1 cellular context compared by ENCODE assay signal in the genomic region with DNA sequence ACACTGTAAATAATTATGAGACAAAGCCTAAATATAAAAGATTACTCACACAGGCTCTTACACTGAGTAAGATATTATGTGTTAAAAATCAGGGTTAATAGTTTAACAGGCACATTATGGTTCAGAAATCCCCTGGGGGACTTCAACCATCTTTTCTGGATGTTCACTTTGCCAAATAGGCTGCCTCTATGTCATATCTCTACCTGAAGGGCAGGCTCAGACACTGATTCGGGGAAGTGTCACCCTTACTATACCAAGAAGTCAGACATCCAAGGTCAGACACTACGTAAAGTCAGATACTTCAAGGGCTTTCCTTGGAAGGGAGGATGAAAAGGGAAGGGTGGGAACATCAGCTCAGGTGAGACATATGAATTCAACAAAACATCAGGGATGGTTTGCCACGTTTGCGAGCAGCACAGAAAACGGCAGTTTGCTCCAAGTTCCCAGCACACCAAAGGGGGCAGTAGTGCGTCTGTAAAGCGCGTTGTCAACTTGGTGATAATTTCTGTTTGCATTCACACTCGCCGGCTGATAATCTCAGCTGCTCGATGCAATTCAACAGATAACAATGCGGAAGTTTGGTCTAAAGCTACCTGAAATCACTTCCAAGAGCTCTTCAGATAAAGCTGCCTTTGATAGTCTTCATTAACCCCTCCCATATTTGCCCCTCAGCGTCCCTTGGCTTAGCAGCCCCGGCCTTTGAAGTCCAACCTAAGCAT.
TF ChIP-seq lines count a peak whose summit lies in the region.

No MANE protein-coding gene starts in this region.

TF ChIP-seq in HepG2, 621 proteins besides CTCF, POLR2A, EP300 and RAD21 (continued from another document):
- TF ChIP-seq, protein P1, sequence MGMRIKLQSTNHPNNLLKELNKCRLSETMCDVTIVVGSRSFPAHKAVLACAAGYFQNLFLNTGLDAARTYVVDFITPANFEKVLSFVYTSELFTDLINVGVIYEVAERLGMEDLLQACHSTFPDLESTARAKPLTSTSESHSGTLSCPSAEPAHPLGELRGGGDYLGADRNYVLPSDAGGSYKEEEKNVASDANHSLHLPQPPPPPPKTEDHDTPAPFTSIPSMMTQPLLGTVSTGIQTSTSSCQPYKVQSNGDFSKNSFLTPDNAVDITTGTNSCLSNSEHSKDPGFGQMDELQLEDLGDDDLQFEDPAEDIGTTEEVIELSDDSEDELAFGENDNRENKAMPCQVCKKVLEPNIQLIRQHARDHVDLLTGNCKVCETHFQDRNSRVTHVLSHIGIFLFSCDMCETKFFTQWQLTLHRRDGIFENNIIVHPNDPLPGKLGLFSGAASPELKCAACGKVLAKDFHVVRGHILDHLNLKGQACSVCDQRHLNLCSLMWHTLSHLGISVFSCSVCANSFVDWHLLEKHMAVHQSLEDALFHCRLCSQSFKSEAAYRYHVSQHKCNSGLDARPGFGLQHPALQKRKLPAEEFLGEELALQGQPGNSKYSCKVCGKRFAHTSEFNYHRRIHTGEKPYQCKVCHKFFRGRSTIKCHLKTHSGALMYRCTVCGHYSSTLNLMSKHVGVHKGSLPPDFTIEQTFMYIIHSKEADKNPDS (CRISPR knock-in tag; IDR thresholded peaks at IDR 0.05) = no peak
- TF ChIP-seq CEBPB (IDR thresholded peaks at IDR 0.05; ENCODE audit: borderline replicate concordance, low read depth, low read length) = no peak
- TF ChIP-seq LCORL (IDR thresholded peaks at IDR 0.05) = no peak
- TF ChIP-seq LCORL (CRISPR knock-in tag; IDR thresholded peaks at IDR 0.05) = no peak
- TF ChIP-seq XBP1 (CRISPR knock-in tag; IDR thresholded peaks at IDR 0.05) = no peak
- no peak for TF ChIP-seq ZNF775 (CRISPR knock-in tag; IDR thresholded peaks at IDR 0.05; ENCODE audit: borderline replicate concordance)
- TF ChIP-seq KAT2B (IDR thresholded peaks at IDR 0.05; ENCODE audit: borderline replicate concordance, low read depth, low read length) = no peak
- TF ChIP-seq, protein P2, sequence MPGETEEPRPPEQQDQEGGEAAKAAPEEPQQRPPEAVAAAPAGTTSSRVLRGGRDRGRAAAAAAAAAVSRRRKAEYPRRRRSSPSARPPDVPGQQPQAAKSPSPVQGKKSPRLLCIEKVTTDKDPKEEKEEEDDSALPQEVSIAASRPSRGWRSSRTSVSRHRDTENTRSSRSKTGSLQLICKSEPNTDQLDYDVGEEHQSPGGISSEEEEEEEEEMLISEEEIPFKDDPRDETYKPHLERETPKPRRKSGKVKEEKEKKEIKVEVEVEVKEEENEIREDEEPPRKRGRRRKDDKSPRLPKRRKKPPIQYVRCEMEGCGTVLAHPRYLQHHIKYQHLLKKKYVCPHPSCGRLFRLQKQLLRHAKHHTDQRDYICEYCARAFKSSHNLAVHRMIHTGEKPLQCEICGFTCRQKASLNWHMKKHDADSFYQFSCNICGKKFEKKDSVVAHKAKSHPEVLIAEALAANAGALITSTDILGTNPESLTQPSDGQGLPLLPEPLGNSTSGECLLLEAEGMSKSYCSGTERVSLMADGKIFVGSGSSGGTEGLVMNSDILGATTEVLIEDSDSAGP (CRISPR knock-in tag; IDR thresholded peaks at IDR 0.05; ENCODE audit: borderline replicate concordance) = no peak; the same call in 1 of the 2 replicates
- TF ChIP-seq KDM2A (CRISPR knock-in tag; IDR thresholded peaks at IDR 0.05; ENCODE audit: borderline replicate concordance, low read depth) = peak; percentile 52; the same call in 1 of the 2 replicates
- no peak for TF ChIP-seq ZFP90 (CRISPR knock-in tag; IDR thresholded peaks at IDR 0.05; ENCODE audit: borderline replicate concordance)
- TF ChIP-seq HNRNPLL (IDR thresholded peaks at IDR 0.05; ENCODE audit: low read depth, low read length, poor library complexity, severe bottlenecking) = no peak
- TF ChIP-seq, protein P3, sequence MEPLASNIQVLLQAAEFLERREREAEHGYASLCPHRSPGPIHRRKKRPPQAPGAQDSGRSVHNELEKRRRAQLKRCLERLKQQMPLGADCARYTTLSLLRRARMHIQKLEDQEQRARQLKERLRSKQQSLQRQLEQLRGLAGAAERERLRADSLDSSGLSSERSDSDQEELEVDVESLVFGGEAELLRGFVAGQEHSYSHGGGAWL (CRISPR knock-in tag; IDR thresholded peaks at IDR 0.05) = no peak
- TF ChIP-seq NPAS2 (CRISPR knock-in tag; IDR thresholded peaks at IDR 0.05; ENCODE audit: borderline replicate concordance) = no peak
- TF ChIP-seq ZNF207 (IDR thresholded peaks at IDR 0.05; ENCODE audit: borderline replicate concordance) = no peak
- TF ChIP-seq HNRNPUL1 (IDR thresholded peaks at IDR 0.05; ENCODE audit: low read depth, low read length) = no peak
- peak; percentile 29; the same call in 1 of the 2 replicates for TF ChIP-seq HDAC2 (CRISPR knock-in tag; IDR thresholded peaks at IDR 0.05)
- TF ChIP-seq ELF1 (CRISPR knock-in tag; IDR thresholded peaks at IDR 0.05) = peak; percentile 48
- TF ChIP-seq ASH2L (IDR thresholded peaks at IDR 0.05; ENCODE audit: insufficient read length, low read depth, low read length) = peak; percentile 35
- 0 out of 2 replicates have a peak, but pooled peaks have one; percentile 48 for TF ChIP-seq NFATC3 (CRISPR knock-in tag; IDR thresholded peaks at IDR 0.05)
- TF ChIP-seq TCF12 (IDR thresholded peaks at IDR 0.05) = no peak
- TF ChIP-seq TCF12 (CRISPR knock-in tag; IDR thresholded peaks at IDR 0.05) = no peak
- no peak for TF ChIP-seq ARHGAP35 (CRISPR knock-in tag; IDR thresholded peaks at IDR 0.05; ENCODE audit: borderline replicate concordance)
- no peak for TF ChIP-seq ZC3H13 (CRISPR knock-in tag; IDR thresholded peaks at IDR 0.05)
- TF ChIP-seq ZFP37 (CRISPR knock-in tag; IDR thresholded peaks at IDR 0.05; ENCODE audit: borderline replicate concordance) = no peak
- TF ChIP-seq ZFP62 (CRISPR knock-in tag; IDR thresholded peaks at IDR 0.05) = 0 out of 2 replicates have a peak, but pooled peaks have one; percentile 51
- no peak; the same call in 1 of the 2 replicates for TF ChIP-seq MXD4 (CRISPR knock-in tag; IDR thresholded peaks at IDR 0.05)
- no peak for TF ChIP-seq BRD4 (CRISPR knock-in tag; IDR thresholded peaks at IDR 0.05)
- TF ChIP-seq, protein P4, sequence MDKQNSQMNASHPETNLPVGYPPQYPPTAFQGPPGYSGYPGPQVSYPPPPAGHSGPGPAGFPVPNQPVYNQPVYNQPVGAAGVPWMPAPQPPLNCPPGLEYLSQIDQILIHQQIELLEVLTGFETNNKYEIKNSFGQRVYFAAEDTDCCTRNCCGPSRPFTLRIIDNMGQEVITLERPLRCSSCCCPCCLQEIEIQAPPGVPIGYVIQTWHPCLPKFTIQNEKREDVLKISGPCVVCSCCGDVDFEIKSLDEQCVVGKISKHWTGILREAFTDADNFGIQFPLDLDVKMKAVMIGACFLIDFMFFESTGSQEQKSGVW (CRISPR knock-in tag; IDR thresholded peaks at IDR 0.05; ENCODE audit: borderline replicate concordance) = no peak
- no peak for TF ChIP-seq RXRB (CRISPR knock-in tag; IDR thresholded peaks at IDR 0.05; ENCODE audit: borderline replicate concordance)
- TF ChIP-seq ZNF33A (CRISPR knock-in tag; IDR thresholded peaks at IDR 0.05; ENCODE audit: borderline replicate concordance) = no peak
- TF ChIP-seq ZNF547 (CRISPR knock-in tag; IDR thresholded peaks at IDR 0.05) = no peak
- no peak for TF ChIP-seq KLF6 (CRISPR knock-in tag; IDR thresholded peaks at IDR 0.05)
- TF ChIP-seq, protein P5, sequence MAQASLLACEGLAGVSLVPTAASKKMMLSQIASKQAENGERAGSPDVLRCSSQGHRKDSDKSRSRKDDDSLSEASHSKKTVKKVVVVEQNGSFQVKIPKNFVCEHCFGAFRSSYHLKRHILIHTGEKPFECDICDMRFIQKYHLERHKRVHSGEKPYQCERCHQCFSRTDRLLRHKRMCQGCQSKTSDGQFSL (CRISPR knock-in tag; IDR thresholded peaks at IDR 0.05) = no peak
- TF ChIP-seq FOXA3 (CRISPR knock-in tag; IDR thresholded peaks at IDR 0.05) = 0 out of 2 replicates have a peak, but pooled peaks have one; percentile 38
- no peak for TF ChIP-seq ZNF780A (CRISPR knock-in tag; IDR thresholded peaks at IDR 0.05)
- TF ChIP-seq ZNF816 (CRISPR knock-in tag; IDR thresholded peaks at IDR 0.05; ENCODE audit: borderline replicate concordance) = no peak
- TF ChIP-seq SCMH1 (CRISPR knock-in tag; IDR thresholded peaks at IDR 0.05; ENCODE audit: borderline replicate concordance) = no peak
- no peak for TF ChIP-seq ZNF773 (CRISPR knock-in tag; IDR thresholded peaks at IDR 0.05; ENCODE audit: borderline replicate concordance)
- no peak for TF ChIP-seq FLYWCH1 (CRISPR knock-in tag; IDR thresholded peaks at IDR 0.05)
- TF ChIP-seq ZBTB7B (CRISPR knock-in tag; IDR thresholded peaks at IDR 0.05) = 0 out of 2 replicates have a peak, but pooled peaks have one; percentile 34
- TF ChIP-seq, protein P6, sequence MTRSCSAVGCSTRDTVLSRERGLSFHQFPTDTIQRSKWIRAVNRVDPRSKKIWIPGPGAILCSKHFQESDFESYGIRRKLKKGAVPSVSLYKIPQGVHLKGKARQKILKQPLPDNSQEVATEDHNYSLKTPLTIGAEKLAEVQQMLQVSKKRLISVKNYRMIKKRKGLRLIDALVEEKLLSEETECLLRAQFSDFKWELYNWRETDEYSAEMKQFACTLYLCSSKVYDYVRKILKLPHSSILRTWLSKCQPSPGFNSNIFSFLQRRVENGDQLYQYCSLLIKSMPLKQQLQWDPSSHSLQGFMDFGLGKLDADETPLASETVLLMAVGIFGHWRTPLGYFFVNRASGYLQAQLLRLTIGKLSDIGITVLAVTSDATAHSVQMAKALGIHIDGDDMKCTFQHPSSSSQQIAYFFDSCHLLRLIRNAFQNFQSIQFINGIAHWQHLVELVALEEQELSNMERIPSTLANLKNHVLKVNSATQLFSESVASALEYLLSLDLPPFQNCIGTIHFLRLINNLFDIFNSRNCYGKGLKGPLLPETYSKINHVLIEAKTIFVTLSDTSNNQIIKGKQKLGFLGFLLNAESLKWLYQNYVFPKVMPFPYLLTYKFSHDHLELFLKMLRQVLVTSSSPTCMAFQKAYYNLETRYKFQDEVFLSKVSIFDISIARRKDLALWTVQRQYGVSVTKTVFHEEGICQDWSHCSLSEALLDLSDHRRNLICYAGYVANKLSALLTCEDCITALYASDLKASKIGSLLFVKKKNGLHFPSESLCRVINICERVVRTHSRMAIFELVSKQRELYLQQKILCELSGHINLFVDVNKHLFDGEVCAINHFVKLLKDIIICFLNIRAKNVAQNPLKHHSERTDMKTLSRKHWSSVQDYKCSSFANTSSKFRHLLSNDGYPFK (CRISPR knock-in tag; IDR thresholded peaks at IDR 0.05; ENCODE audit: borderline replicate concordance) = no peak
- TF ChIP-seq PHF21A (CRISPR knock-in tag; IDR thresholded peaks at IDR 0.05) = no peak; the same call in 1 of the 2 replicates
- no peak for TF ChIP-seq TBL1XR1 (IDR thresholded peaks at IDR 0.05; ENCODE audit: borderline replicate concordance, low read length, partially characterized antibody)
- 0 out of 2 replicates have a peak, but pooled peaks have one; percentile 5 for TF ChIP-seq CCDC6 (CRISPR knock-in tag; IDR thresholded peaks at IDR 0.05)
- no peak for TF ChIP-seq MAF1 (CRISPR knock-in tag; IDR thresholded peaks at IDR 0.05; ENCODE audit: borderline replicate concordance)
- TF ChIP-seq REPIN1 (CRISPR knock-in tag; IDR thresholded peaks at IDR 0.05; ENCODE audit: borderline replicate concordance, low read depth) = 0 out of 2 replicates have a peak, but pooled peaks have one; percentile 19
- no peak for TF ChIP-seq KLF12 (CRISPR knock-in tag; IDR thresholded peaks at IDR 0.05; ENCODE audit: borderline replicate concordance)
- TF ChIP-seq PLRG1 (conservative IDR thresholded peaks at IDR 0.05) = no peak
- no peak for TF ChIP-seq ZNF136 (CRISPR knock-in tag; IDR thresholded peaks at IDR 0.05; ENCODE audit: low read depth)
- no peak for TF ChIP-seq GFI1 (CRISPR knock-in tag; IDR thresholded peaks at IDR 0.05; ENCODE audit: borderline replicate concordance)
